ENCODE assay signal across 8 cellular contexts in genomic region chr15:98177950-98178848, GRCh38.
DNase-seq lines count a peak whose midpoint lies in the region; ATAC-seq, FAIRE-seq and TF ChIP-seq lines count a peak whose summit lies in the region.

No MANE protein-coding gene starts in this region.

- peaks cover 43% of the 10 kb centered on the region for H3K27me3 Mint-ChIP-seq in activated T-cell treated with anti-CD3 and anti-CD28 coated beads, Interleukin-2, amount 50 U/mL, for 24 hours

- ATAC-seq in HG03097 (IDR thresholded peaks at IDR 0.05; ENCODE audit: low FRiP score, unreplicated experiment): peak; percentile 79
- peak; percentile 70 to 97 (median 94) for ATAC-seq in pancreas

- peak in 3 of 4 donors; percentile 44 to 46 (median 45) for TF ChIP-seq CTCF in pancreas (IDR thresholded peaks at IDR 0.05)

- intact Hi-C loops in pancreas (cut with DNase I): no loop called here

- no peaks in the 10 kb centered on the region for H3K36me3 ChIP-seq in pancreas

- H3K27me3 ChIP-seq in pancreas: peaks cover 0 to 14% (median 11%) of the 10 kb centered on the region in 4 donors

- no peak overlapping the region for H3K4me3 Mint-ChIP-seq in activated T-cell treated with anti-CD3 and anti-CD28 coated beads, Interleukin-2, amount 50 U/mL, for 24 hours

- no peaks in the 10 kb centered on the region for H3K36me3 Mint-ChIP-seq in activated T-cell treated with anti-CD3 and anti-CD28 coated beads, Interleukin-2, amount 50 U/mL, for 24 hours (ENCODE audit: low read depth)

- WGBS in pancreas, 2 donors: 7 to 8% methylated on average over 13 of the region's 13 CpGs

- FAIRE-seq in A204.1 (lab: Jason Lieb, UNC) (peak; percentile 57), pancreas (lab: Jason Lieb, UNC) (peak; percentile 67)

- H3K4me1 ChIP-seq in pancreas: no peaks in the 10 kb centered on the region

- H3K27ac Mint-ChIP-seq in activated T-cell treated with anti-CD3 and anti-CD28 coated beads, Interleukin-2, amount 50 U/mL, for 24 hours: no peak overlapping the region

- DNase-seq in GM04504 (ENCODE audit: low read depth): peak; percentile 53
- peak; percentile 16 for DNase-seq in NCI-H774 (lab: John Stamatoyannopoulos, UW)
- DNase-seq in activated T-cell treated with anti-CD3 and anti-CD28 coated beads, Interleukin-2, amount 50 U/mL, for 24 hours: peak; percentile 30
- peak; percentile 66 for DNase-seq in germinal center (ENCODE audit: low spot score)
- peak in 3 of 6 donors; percentile 7 to 54 (median 33) for DNase-seq in pancreas
- DNase-seq in effector CD8-positive, alpha-beta T cell (lab: John Stamatoyannopoulos, UW): no peak

- H3K9me3 Mint-ChIP-seq in activated T-cell treated with anti-CD3 and anti-CD28 coated beads, Interleukin-2, amount 50 U/mL, for 24 hours: no peaks in the 10 kb centered on the region

- H3K27ac ChIP-seq in pancreas: no peak overlapping the region

- no peaks in the 10 kb centered on the region for H3K9me3 ChIP-seq in pancreas

- H3K4me1 Mint-ChIP-seq in activated T-cell treated with anti-CD3 and anti-CD28 coated beads, Interleukin-2, amount 50 U/mL, for 24 hours (ENCODE audit: low read depth): peaks cover 8% of the 10 kb centered on the region

- no peak overlapping the region for H3K4me3 ChIP-seq in pancreas
